ENCODE assay signal across 13 cellular contexts in genomic region chr5:143985832-143986485, GRCh38.
DNase-seq lines count a peak whose midpoint lies in the region; ATAC-seq and TF ChIP-seq lines count a peak whose summit lies in the region.
"Had no signal": no experiment of that assay in that cellular context is flagged by ENCODE, and none has a peak within 500 bp of the region (broad histone marks: within the 10 kb centered on the region; RNA-seq: fewer than 3 reads in every experiment).

No MANE protein-coding gene starts in this region.

- no peak for TF ChIP-seq CTCF in AG10803 (conservative IDR thresholded peaks at IDR 0.05; ENCODE audit: low read length)
- TF ChIP-seq CTCF in mucosa of descending colon (IDR thresholded peaks at IDR 0.05): no peak

- DNase-seq in AG10803 (ENCODE audit: low read depth): peak; percentile 92
- peak; percentile 80 for DNase-seq in LoVo (ENCODE audit: low spot score)
- peak; percentile 40 for DNase-seq in dermis blood vessel endothelial cell
- DNase-seq in mucosa of descending colon: peak in 1 of 3 donors; percentile 12
- no peak for DNase-seq in left lobe of liver (ENCODE audit: low spot score)
- DNase-seq in NCI-H1417 (lab: John Stamatoyannopoulos, UW): no peak
- no peak for DNase-seq in Kasumi-1 (lab: John Stamatoyannopoulos, UW)
- DNase-seq in NCI-H2107 (lab: John Stamatoyannopoulos, UW): no peak
- DNase-seq: CD8-positive, alpha-beta memory T cell; Karpas-422; naive thymus-derived CD8-positive, alpha-beta T cell; stimulated activated naive CD8-positive, alpha-beta T cell treated with anti-CD3 and anti-CD28 coated beads, Interleukin-15, amount 100 ng/mL, for 72 hours; T1000 had no signal

- no peaks in the 10 kb centered on the region for H3K36me3 ChIP-seq in mucosa of descending colon (ENCODE audit: low read depth)

- H3K4me3 ChIP-seq in AG10803 (ENCODE audit: low read length) (no peak overlapping the region), mucosa of descending colon (no peak overlapping the region)

- H3K4me1 ChIP-seq in mucosa of descending colon (ENCODE audit: low read depth): peaks cover 9% of the 10 kb centered on the region

- ATAC-seq in mucosa of descending colon: peak; percentile 89
- ATAC-seq in left lobe of liver: no peak
- ATAC-seq: naive thymus-derived CD8-positive, alpha-beta T cell; stimulated activated naive CD8-positive, alpha-beta T cell treated with anti-CD3 and anti-CD28 coated beads, Interleukin-15, amount 100 ng/mL, for 72 hours had no signal

- intact Hi-C loops in mucosa of descending colon (cut with DNase I, micrococcal nuclease): no loop called here

- no peaks in the 10 kb centered on the region for H3K9me3 ChIP-seq in mucosa of descending colon

Comparison
In these comparisons a context has a peak if more than half of its experiments do, and no peak if none do; other contexts are left out.
1. DNase-seq: peak in AG10803 (single experiment), LoVo (single experiment) and dermis blood vessel endothelial cell (single experiment); none in left lobe of liver (single experiment), NCI-H1417 (0 of 3), Kasumi-1 (0 of 2) and NCI-H2107 (single experiment).